ENCODE assay signal across 1 cellular context in genomic region chr17:9612016-9612415, GRCh38.
TF ChIP-seq lines count a peak whose summit lies in the region.

No MANE protein-coding gene starts in this region.

TF ChIP-seq in HepG2, 621 proteins besides CTCF, POLR2A, EP300 and RAD21:
- TF ChIP-seq ZNF567 (CRISPR knock-in tag; IDR thresholded peaks at IDR 0.05; ENCODE audit: borderline replicate concordance) = no peak
- TF ChIP-seq CEBPB (IDR thresholded peaks at IDR 0.05; ENCODE audit: borderline replicate concordance, low read depth, low read length) = peak; percentile 12; the same call in 1 of the 2 replicates
